In the genomic region with DNA sequence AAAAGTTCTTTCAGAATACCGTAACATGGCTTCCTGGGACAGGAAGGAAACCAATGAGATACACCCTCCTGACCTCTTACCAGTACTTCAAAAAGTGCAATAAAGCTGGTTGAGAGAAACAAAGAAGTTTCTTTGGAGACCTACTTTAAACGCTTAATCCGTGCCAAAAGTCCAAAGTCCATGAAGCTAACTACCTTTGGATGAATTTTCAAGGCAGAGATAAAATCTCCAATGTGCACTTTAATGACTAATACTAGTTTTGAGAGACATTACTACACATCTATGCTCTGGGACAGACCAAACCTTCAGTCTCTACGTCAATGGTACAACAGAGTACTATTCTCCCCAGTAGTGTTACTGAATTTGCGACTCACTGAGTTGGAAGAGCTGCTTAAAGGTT, we compare ENCODE assay signal across 9 cellular contexts. TPM values are rescaled to one million over a fixed set of nuclear protein-coding genes. Genes with fewer than 3 reads are reported as not detected.
DNase-seq lines count a peak whose midpoint lies in the region; ATAC-seq lines count a peak whose summit lies in the region.
"Had no signal": no experiment of that assay in that cellular context is flagged by ENCODE, and none has a peak within 500 bp of the region (broad histone marks: within the 10 kb centered on the region; RNA-seq: fewer than 3 reads in every experiment).

No MANE protein-coding gene starts in this region.

- intact Hi-C loops in left colon (cut with DNase I, micrococcal nuclease): no loop called here

- H3K4me1 Mint-ChIP-seq in activated T-cell treated with anti-CD3 and anti-CD28 coated beads, Interleukin-2, amount 50 U/mL, for 24 hours (ENCODE audit: low read depth): peaks cover 78% of the 10 kb centered on the region
- peaks cover 87% of the 10 kb centered on the region for H3K4me1 Mint-ChIP-seq in stimulated activated naive CD8-positive, alpha-beta T cell treated with anti-CD3 and anti-CD28 coated beads, Interleukin-15, amount 100 ng/mL, for 72 hours

- H3K27ac Mint-ChIP-seq in activated T-cell treated with anti-CD3 and anti-CD28 coated beads, Interleukin-2, amount 50 U/mL, for 24 hours: peak overlapping the region; percentile 42
- H3K27ac Mint-ChIP-seq in stimulated activated naive CD8-positive, alpha-beta T cell treated with anti-CD3 and anti-CD28 coated beads, Interleukin-15, amount 100 ng/mL, for 72 hours: no peak overlapping the region

- DNase-seq in activated T-cell treated with anti-CD3 and anti-CD28 coated beads, Interleukin-2, amount 50 U/mL, for 24 hours: no peak
- DNase-seq in activated T-cell treated with anti-CD3 and anti-CD28 coated beads, Interleukin-2, amount 50 U/mL, for 48 hours: no peak
- peak; percentile 74 for DNase-seq in amniotic epithelial cell (ENCODE audit: low read depth)
- no peak for DNase-seq in left colon
- no peak for DNase-seq in stimulated activated naive CD8-positive, alpha-beta T cell treated with anti-CD3 and anti-CD28 coated beads, Interleukin-15, amount 100 ng/mL, for 72 hours
- no peak for DNase-seq in middle frontal gyrus (ENCODE audit: extremely low spot score, low spot score)
- DNase-seq in AG08396 (ENCODE audit: low spot score): no peak
- DNase-seq: NCI-H345 had no signal

- H3K9me3 Mint-ChIP-seq in activated T-cell treated with anti-CD3 and anti-CD28 coated beads, Interleukin-2, amount 50 U/mL, for 24 hours: peaks cover 7% of the 10 kb centered on the region
- H3K9me3 Mint-ChIP-seq in stimulated activated naive CD8-positive, alpha-beta T cell treated with anti-CD3 and anti-CD28 coated beads, Interleukin-15, amount 100 ng/mL, for 72 hours: peaks cover 7 to 15% of the 10 kb centered on the region in 2 donors

- no peaks in the 10 kb centered on the region for H3K27me3 Mint-ChIP-seq in activated T-cell treated with anti-CD3 and anti-CD28 coated beads, Interleukin-2, amount 50 U/mL, for 24 hours
- no peaks in the 10 kb centered on the region for H3K27me3 Mint-ChIP-seq in stimulated activated naive CD8-positive, alpha-beta T cell treated with anti-CD3 and anti-CD28 coated beads, Interleukin-15, amount 100 ng/mL, for 72 hours

- ATAC-seq in left colon (peak; percentile 95), GM18861 (IDR thresholded peaks at IDR 0.05; ENCODE audit: unreplicated experiment) (no peak)
- peak; percentile 95 for ATAC-seq in stimulated activated naive CD8-positive, alpha-beta T cell treated with anti-CD3 and anti-CD28 coated beads, Interleukin-15, amount 100 ng/mL, for 72 hours

- H3K4me3 Mint-ChIP-seq in activated T-cell treated with anti-CD3 and anti-CD28 coated beads, Interleukin-2, amount 50 U/mL, for 24 hours: no peak overlapping the region
- peak overlapping the region; percentile 34 to 41 for H3K4me3 Mint-ChIP-seq in stimulated activated naive CD8-positive, alpha-beta T cell treated with anti-CD3 and anti-CD28 coated beads, Interleukin-15, amount 100 ng/mL, for 72 hours

- H3K36me3 Mint-ChIP-seq in activated T-cell treated with anti-CD3 and anti-CD28 coated beads, Interleukin-2, amount 50 U/mL, for 24 hours (ENCODE audit: low read depth): peaks cover 27% of the 10 kb centered on the region

RNA-seq across cellular contexts. Expression of a gene that starts 46.1 kb away (rescaled TPM):
- total RNA-seq in left colon: 10 to 100 TPM; 32.2 to 49.1 TPM
